ENCODE assay signal across 10 cellular contexts in the genomic region with DNA sequence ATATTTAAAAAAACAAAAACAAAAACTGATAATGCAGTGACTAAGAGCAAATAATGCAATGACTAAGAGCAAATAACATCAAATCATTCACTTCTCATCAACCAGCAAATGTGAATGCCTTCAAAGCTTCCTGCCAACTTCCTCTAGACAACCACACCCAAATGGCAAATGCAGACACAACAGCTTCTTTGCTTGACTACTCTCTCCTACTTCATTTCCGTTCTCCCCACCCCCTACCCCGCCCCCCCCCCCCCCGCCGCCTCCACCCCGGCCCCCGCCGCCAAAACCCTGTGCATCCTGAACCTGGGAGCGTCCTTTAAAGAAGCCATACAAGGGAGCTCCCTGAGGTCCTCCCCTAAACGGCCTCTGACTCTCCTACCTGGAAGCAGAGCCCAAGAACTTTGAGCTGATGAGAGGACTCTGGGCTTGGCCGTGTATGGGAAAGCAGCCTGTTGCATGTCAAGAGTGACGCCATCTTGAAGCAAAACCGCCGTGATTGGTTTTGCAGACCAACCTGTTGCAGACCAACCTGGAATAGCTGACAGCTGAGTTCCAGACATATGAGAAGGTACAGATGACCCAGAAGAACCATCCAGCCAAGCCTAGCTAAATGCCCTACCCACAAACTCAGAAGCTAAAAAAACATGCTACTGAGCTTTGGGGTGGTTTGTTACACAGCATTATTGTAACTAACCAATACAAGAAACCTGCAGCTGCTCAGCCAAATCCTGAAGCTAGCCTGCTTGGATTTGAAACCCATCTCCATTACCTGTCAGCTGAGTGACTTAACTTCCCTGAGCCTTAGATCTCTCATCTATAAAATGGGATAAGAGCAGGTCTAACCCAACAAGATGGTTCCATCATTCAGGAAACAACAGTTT. TPM values are rescaled to one million over a fixed set of nuclear protein-coding genes. Genes with fewer than 3 reads are reported as not detected.
DNase-seq lines count a peak whose midpoint lies in the region; ATAC-seq and TF ChIP-seq lines count a peak whose summit lies in the region.
"Had no signal": no experiment of that assay in that cellular context is flagged by ENCODE, and none has a peak within 500 bp of the region (broad histone marks: within the 10 kb centered on the region; RNA-seq: fewer than 3 reads in every experiment).

No MANE protein-coding gene starts in this region.

- peak; percentile 73 for DNase-seq in activated CD4-positive, alpha-beta T cell treated with anti-CD3 and anti-CD28 coated beads, Interleukin-2, amount 10 ng/mL, durations not matched to agents 7 days and 5 days
- no peak for DNase-seq in NCI-H1417 treated with DMSO at 0.1 percent for 48 hours (lab: John Stamatoyannopoulos, UW)
- no peak for DNase-seq in NCI-H526 treated with DMSO at 0.1 percent for 48 hours (lab: John Stamatoyannopoulos, UW)
- DNase-seq in substantia nigra (lab: John Stamatoyannopoulos, UW): no peak
- DNase-seq: Karpas-422, mesenchymal stem cell had no signal

- peak overlapping the region; percentile 80 to 96 (median 88) for H3K4me2 ChIP-seq in BLaER1 treated with 17β-estradiol and CSF1 and Interleukin-3, amounts not matched to agents 10 nM and 100 nM

- no peaks in the 10 kb centered on the region for H3K36me3 ChIP-seq in BLaER1 treated with 17β-estradiol and CSF1 and Interleukin-3, amounts not matched to agents 10 nM and 100 nM
- H3K36me3 ChIP-seq in KOPT-K1 (ENCODE audit: insufficient read depth, low read length): no peaks in the 10 kb centered on the region
- H3K36me3 ChIP-seq in gastroesophageal sphincter: no peaks in the 10 kb centered on the region

- peaks cover 3% of the 10 kb centered on the region for H3K27me3 Mint-ChIP-seq in activated CD4-positive, alpha-beta T cell treated with anti-CD3 and anti-CD28 coated beads, Interleukin-2, amount 10 ng/mL, durations not matched to agents 7 days and 5 days

- no peaks in the 10 kb centered on the region for H3K27me3 ChIP-seq in BLaER1 treated with 17β-estradiol and CSF1 and Interleukin-3, amounts not matched to agents 10 nM and 100 nM
- peaks cover 13% of the 10 kb centered on the region for H3K27me3 ChIP-seq in gastroesophageal sphincter

- no peak for TF ChIP-seq POLR2A in gastroesophageal sphincter (IDR thresholded peaks at IDR 0.05)

- no peak for TF ChIP-seq EP300 in gastroesophageal sphincter (IDR thresholded peaks at IDR 0.05)

- 13 to 29% methylated on average over 1 of the region's 13 CpGs for WGBS in gastroesophageal sphincter (ENCODE audit: low coverage in 1 of 2), 2 donors

- peak overlapping the region in 6 of 10 experiments; percentile 27 to 47 (median 44); a peak in 9 of 20 replicates for H3K4me3 ChIP-seq in BLaER1 treated with 17β-estradiol and CSF1 and Interleukin-3, amounts not matched to agents 10 nM and 100 nM
- H3K4me3 ChIP-seq in gastroesophageal sphincter: no peak overlapping the region

- H3K4me1 ChIP-seq in BLaER1 treated with 17β-estradiol and CSF1 and Interleukin-3, amounts not matched to agents 10 nM and 100 nM: peaks cover 24 to 61% (median 41%) of the 10 kb centered on the region in 10 experiments
- H3K4me1 ChIP-seq in gastroesophageal sphincter: peaks cover 0 to 15% (median 5%) of the 10 kb centered on the region in 3 donors

- H3K9ac ChIP-seq in BLaER1 treated with 17β-estradiol and CSF1 and Interleukin-3, amounts not matched to agents 10 nM and 100 nM: peak overlapping the region in 9 of 11 experiments; percentile 69 to 85 (median 81); a peak in 18 of 22 replicates

- peak overlapping the region; percentile 22 for H3K4me3 Mint-ChIP-seq in activated CD4-positive, alpha-beta T cell treated with anti-CD3 and anti-CD28 coated beads, Interleukin-2, amount 10 ng/mL, durations not matched to agents 7 days and 5 days

- POLR2A ChIA-PET in activated CD4-positive, alpha-beta T cell treated with anti-CD3 and anti-CD28 coated beads, Interleukin-2, amount 10 ng/mL, durations not matched to agents 7 days and 5 days (lab: Charles Lee): interaction anchor here (0.6 to 1.7 kb wide), 3 partner anchors 24 to 85 kb away, joined by 4 to 10 read pairs (median 7); no protein-coding TSS in a partner anchor

- H3K36me3 Mint-ChIP-seq in activated CD4-positive, alpha-beta T cell treated with anti-CD3 and anti-CD28 coated beads, Interleukin-2, amount 10 ng/mL, durations not matched to agents 7 days and 5 days (ENCODE audit: low read depth): peaks cover 8% of the 10 kb centered on the region

- no peaks in the 10 kb centered on the region for H4K20me1 ChIP-seq in BLaER1 treated with 17β-estradiol and CSF1 and Interleukin-3, amounts not matched to agents 10 nM and 100 nM

- H3K27ac Mint-ChIP-seq in activated CD4-positive, alpha-beta T cell treated with anti-CD3 and anti-CD28 coated beads, Interleukin-2, amount 10 ng/mL, durations not matched to agents 7 days and 5 days: peak overlapping the region; percentile 97

- no peak for TF ChIP-seq CTCF in gastroesophageal sphincter (IDR thresholded peaks at IDR 0.05)

- CTCF ChIA-PET in activated CD4-positive, alpha-beta T cell treated with anti-CD3 and anti-CD28 coated beads, Interleukin-2, amount 10 ng/mL, durations not matched to agents 7 days and 5 days (lab: Charles Lee): interaction anchor here (0.9 to 1.7 kb wide), 7 partner anchors 8 to 155 kb away, joined by 3 to 14 read pairs (median 4); no protein-coding TSS in a partner anchor

- H3K27ac ChIP-seq in BLaER1 treated with 17β-estradiol and CSF1 and Interleukin-3, amounts not matched to agents 10 nM and 100 nM: peak overlapping the region in 10 of 11 experiments; percentile 76 to 97 (median 91); a peak in 20 of 22 replicates
- peak overlapping the region; percentile 47 for H3K27ac ChIP-seq in KOPT-K1 (ENCODE audit: low read depth, low read length, poor library complexity, severe bottlenecking)
- peak overlapping the region in 1 of 4 donors; percentile 59 for H3K27ac ChIP-seq in gastroesophageal sphincter
- no peak overlapping the region for H3K27ac ChIP-seq in substantia nigra (ENCODE audit: low read depth, low read length, poor library complexity, severe bottlenecking)

- peaks cover 0 to 29% (median 20%) of the 10 kb centered on the region in 11 experiments; a peak in 14 of 22 replicates for H3K9me3 ChIP-seq in BLaER1 treated with 17β-estradiol and CSF1 and Interleukin-3, amounts not matched to agents 10 nM and 100 nM (replicated peaks in 1 of 11)
- H3K9me3 ChIP-seq in KOPT-K1 (ENCODE audit: insufficient read depth, low read length, poor library complexity, severe bottlenecking) (no peaks in the 10 kb centered on the region), gastroesophageal sphincter (no peaks in the 10 kb centered on the region)

- H3K4me1 Mint-ChIP-seq in activated CD4-positive, alpha-beta T cell treated with anti-CD3 and anti-CD28 coated beads, Interleukin-2, amount 10 ng/mL, durations not matched to agents 7 days and 5 days: peaks cover 53% of the 10 kb centered on the region

- ATAC-seq in gastroesophageal sphincter (peak; percentile 62), GM21367 (IDR thresholded peaks at IDR 0.05; ENCODE audit: unreplicated experiment) (no peak)

- peaks cover 5% of the 10 kb centered on the region for H3K9me3 Mint-ChIP-seq in activated CD4-positive, alpha-beta T cell treated with anti-CD3 and anti-CD28 coated beads, Interleukin-2, amount 10 ng/mL, durations not matched to agents 7 days and 5 days

RNA-seq across cellular contexts. Expression of a gene that starts 24.7 kb away (rescaled TPM):
- not detected for total RNA-seq in activated CD4-positive, alpha-beta T cell treated with anti-CD3 and anti-CD28 coated beads, Interleukin-2, amount 10 ng/mL, durations not matched to agents 7 days and 5 days
- total RNA-seq in gastroesophageal sphincter: not detected

RNA-seq across cellular contexts. Expression of a gene that starts 26.0 kb away (rescaled TPM):
- under 1 TPM; 0.73 to 0.84 TPM for total RNA-seq in activated CD4-positive, alpha-beta T cell treated with anti-CD3 and anti-CD28 coated beads, Interleukin-2, amount 10 ng/mL, durations not matched to agents 7 days and 5 days
- 1 to 10 TPM in 3 of 4 donors, under 1 TPM in 1; 0.39 to 8.4 (median 2.7) TPM for total RNA-seq in gastroesophageal sphincter

Comparison
In these comparisons a context has a peak if more than half of its experiments do, and no peak if none do; other contexts are left out.
1. H3K4me3 ChIP-seq: peak in BLaER1 treated with 17β-estradiol and CSF1 and Interleukin-3, amounts not matched to agents 10 nM and 100 nM (6 of 10); none in gastroesophageal sphincter (0 of 2).